ENCODE assay signal across 8 cellular contexts in genomic region chr17:78390241-78391050, GRCh38. TPM values are rescaled to one million over a fixed set of nuclear protein-coding genes. Genes with fewer than 3 reads are reported as not detected.
DNase-seq lines count a peak whose midpoint lies in the region; ATAC-seq, FAIRE-seq and TF ChIP-seq lines count a peak whose summit lies in the region.

No MANE protein-coding gene starts in this region.

- intact Hi-C loops in HCT116 (cut with micrococcal nuclease), result no loop called here
- intact Hi-C loops in HepG2 (cut with micrococcal nuclease; ENCODE audit: unreplicated experiment), result no loop called here

- H3K9me3 ChIP-seq in AG04450 (ENCODE audit: control insufficient read depth, insufficient read depth, low read length) (no peaks in the 10 kb centered on the region; the same call in 1 of the 2 replicates), HCT116 (ENCODE audit: control insufficient read depth in 1 of 2, insufficient read depth in 1 of 2, low read depth in 1 of 2, low read length in 2 of 2) (no peaks in the 10 kb centered on the region), HepG2 (ENCODE audit: low read length) (no peaks in the 10 kb centered on the region), HAP-1 (no peaks in the 10 kb centered on the region)

- peaks cover 96% of the 10 kb centered on the region for H3K79me2 ChIP-seq in HCT116 (ENCODE audit: insufficient read depth, low read length)
- H3K79me2 ChIP-seq in HepG2 (ENCODE audit: insufficient read depth, low read length), result peaks cover 62% of the 10 kb centered on the region

- in situ Hi-C loops in HepG2 (cut with HindIII; ENCODE audit: extremely low pct_ligation_motif_present, low pct_unique_long_range_greater_than_20kb) (no loop called here), HAP-1 (cut with MboI; ENCODE audit: low sequenced_read_pairs) (no loop called here)

- H3K27ac Mint-ChIP-seq in activated T-helper 17 cell treated with anti-CD3 and anti-CD28 coated beads, Interleukin-2, amount 50 U/mL, for 72 hours, result peak overlapping the region; percentile 78

- TF ChIP-seq RAD21 in HCT116 (IDR thresholded peaks at IDR 0.05; ENCODE audit: low read depth) (no peak), HepG2 (CRISPR knock-in tag; IDR thresholded peaks at IDR 0.05) (no peak)

- H3K9ac ChIP-seq in HCT116 (ENCODE audit: low read length) (no peak overlapping the region), HepG2 (ENCODE audit: insufficient read depth, low read depth, low read length) (no peak overlapping the region)

- TF ChIP-seq EP300 in HepG2 (IDR thresholded peaks at IDR 0.05; ENCODE audit: low read depth in 2 of 2, low read length in 2 of 2) (no peak), HepG2 (CRISPR knock-in tag; IDR thresholded peaks at IDR 0.05; ENCODE audit: borderline replicate concordance) (no peak)

- TF ChIP-seq CTCF in AG04450 (IDR thresholded peaks at IDR 0.05; ENCODE audit: low read depth, low read length) (peak; percentile 18; the same call in 1 of the 2 replicates), HCT116 (IDR thresholded peaks at IDR 0.05 in 2 of 3, conservative IDR thresholded peaks at IDR 0.05 in 1 of 3; ENCODE audit: borderline replicate concordance in 1 of 3, insufficient read depth in 1 of 3, low read depth in 2 of 3, low read length in 2 of 3) (peak in 2 of 3 experiments; percentile 39 to 53; a peak in 4 of 6 replicates), HepG2 (CRISPR knock-in tag; IDR thresholded peaks at IDR 0.05) (no peak)

- H3K36me3 ChIP-seq in HCT116 (ENCODE audit: control insufficient read depth in 1 of 2, insufficient read depth in 2 of 2, low read length in 2 of 2) (peaks cover 5 to 15% of the 10 kb centered on the region in 2 experiments; a peak in 2 of 4 replicates), HepG2 (replicated peaks in 1 of 2; ENCODE audit: control insufficient read depth in 1 of 2, insufficient read depth in 2 of 2, low read length in 2 of 2) (peaks cover 11 to 36% of the 10 kb centered on the region in 2 experiments), HAP-1 (replicated peaks) (peaks cover 20% of the 10 kb centered on the region)

- RAD21 ChIA-PET in HCT116 (lab: Charles Lee; ENCODE audit: low non-redundant PET in 1 of 2, low total read pairs in 2 of 2, uncharacterized antibody in 2 of 2, unreplicated experiment in 2 of 2), result no interaction called here

- TF ChIP-seq POLR2A in HCT116 (IDR thresholded peaks at IDR 0.05; ENCODE audit: borderline replicate concordance, extremely low read depth, insufficient read depth, insufficient read length), result no peak
- TF ChIP-seq POLR2A in HepG2 (IDR thresholded peaks at IDR 0.05; ENCODE audit: insufficient read depth in 1 of 2, low read depth in 2 of 2, low read length in 2 of 2), result no peak

- POLR2A ChIA-PET in AG04450 (lab: Yijun Ruan, JAX) (interaction anchor here (0.6 to 3.3 kb wide), 8 partner anchors 12 to 118 kb away, joined by 3 to 21 read pairs (median 5); partner anchors contain the start of gene SOCS3), HCT116 (lab: Charles Lee) (no interaction called here), HepG2 (lab: Yijun Ruan, JAX) (interaction anchor here (0.5 kb wide), 1 partner anchor 1101 kb away, joined by 3 read pairs; no protein-coding TSS in a partner anchor)

- H3K27ac ChIP-seq in AG04450 (ENCODE audit: low read depth, low read length) (peak overlapping the region; percentile 97), HCT116 (ENCODE audit: low read depth, low read length) (no peak overlapping the region), HepG2 (ENCODE audit: extremely low read length, insufficient read depth, low read length) (no peak overlapping the region)

- H2AFZ ChIP-seq in HCT116 (ENCODE audit: low read depth, low read length, poor library complexity, severe bottlenecking) (no peak overlapping the region), HepG2 (ENCODE audit: low read length) (no peak overlapping the region)

- H4K20me1 ChIP-seq in HCT116 (ENCODE audit: insufficient read depth) (peaks cover 11% of the 10 kb centered on the region; the same call in 1 of the 2 replicates), HepG2 (ENCODE audit: insufficient read depth, low read length) (peaks cover 12% of the 10 kb centered on the region; the same call in 1 of the 2 replicates)

- FAIRE-seq in HepG2 (lab: Jason Lieb, UNC), result no peak

- peak overlapping the region; percentile 86 for H3K4me3 Mint-ChIP-seq in activated T-helper 17 cell treated with anti-CD3 and anti-CD28 coated beads, Interleukin-2, amount 50 U/mL, for 72 hours

- CTCF ChIA-PET in AG04450 (lab: Charles Lee), result interaction anchor here (0.8 to 1.2 kb wide), 3 partner anchors 9 to 58 kb away, joined by 3 read pairs; no protein-coding TSS in a partner anchor
- CTCF ChIA-PET in HCT116 (lab: Charles Lee), result interaction anchor here (0.6 to 1.5 kb wide), 4 partner anchors 21 to 139 kb away, joined by 3 to 4 read pairs (median 3); no protein-coding TSS in a partner anchor
- CTCF ChIA-PET in HepG2 (lab: Yijun Ruan, JAX; ENCODE audit: low intra/inter-chr PET ratio, low total read pairs), result no interaction called here

- H3K4me3 ChIP-seq in AG04450 (ENCODE audit: low read depth, low read length) (no peak overlapping the region), HCT116 (replicated peaks in 1 of 2; ENCODE audit: low read depth in 1 of 2, low read length in 2 of 2) (no peak overlapping the region), HepG2 (replicated peaks in 1 of 3; ENCODE audit: insufficient read depth in 1 of 3, low read depth in 2 of 3, low read length in 3 of 3) (no peak overlapping the region), HAP-1 (no peak overlapping the region)

- H3K27me3 Mint-ChIP-seq in activated T-helper 17 cell treated with anti-CD3 and anti-CD28 coated beads, Interleukin-2, amount 50 U/mL, for 72 hours, result no peaks in the 10 kb centered on the region

- peaks cover 97% of the 10 kb centered on the region for H3K36me3 Mint-ChIP-seq in activated T-helper 17 cell treated with anti-CD3 and anti-CD28 coated beads, Interleukin-2, amount 50 U/mL, for 72 hours (ENCODE audit: low read depth)

- BruUV-seq in HCT116 (replicated peaks; lab: Mats Ljungman, UMichigan) (no TSS peak), HepG2 (replicated peaks; lab: Mats Ljungman, UMichigan) (no TSS peak)

- peaks cover 34% of the 10 kb centered on the region for H3K4me1 Mint-ChIP-seq in activated T-helper 17 cell treated with anti-CD3 and anti-CD28 coated beads, Interleukin-2, amount 50 U/mL, for 72 hours

- H3K9me3 Mint-ChIP-seq in activated T-helper 17 cell treated with anti-CD3 and anti-CD28 coated beads, Interleukin-2, amount 50 U/mL, for 72 hours, result no peaks in the 10 kb centered on the region

- no peaks in the 10 kb centered on the region for H3K27me3 ChIP-seq in AG04450 (ENCODE audit: control insufficient read depth, insufficient read depth, low read length)
- no peaks in the 10 kb centered on the region for H3K27me3 ChIP-seq in HCT116 (ENCODE audit: insufficient read depth, low read length)
- no peaks in the 10 kb centered on the region for H3K27me3 ChIP-seq in HepG2 (ENCODE audit: control insufficient read depth in 1 of 2, insufficient read depth in 2 of 2, low read length in 2 of 2)
- no peaks in the 10 kb centered on the region for H3K27me3 ChIP-seq in HAP-1 (ENCODE audit: low read depth)

- peaks cover 13 to 32% of the 10 kb centered on the region in 2 experiments for H3K4me1 ChIP-seq in HCT116 (ENCODE audit: control insufficient read depth in 1 of 2, insufficient read depth in 2 of 2, low read length in 2 of 2)
- peaks cover under 1% of the 10 kb centered on the region; the same call in 1 of the 2 replicates for H3K4me1 ChIP-seq in HepG2 (ENCODE audit: insufficient read depth, low read length)
- no peaks in the 10 kb centered on the region for H3K4me1 ChIP-seq in HAP-1

- ATAC-seq in HCT116, result peak; percentile 63
- peak; percentile 7 for ATAC-seq in activated T-helper 17 cell treated with anti-CD3 and anti-CD28 coated beads, Interleukin-2, amount 50 U/mL, for 72 hours (replicated peaks)
- ATAC-seq in HepG2, result peak; percentile 57
- no peak for ATAC-seq in HG02840 (IDR thresholded peaks at IDR 0.05; ENCODE audit: low FRiP score, unreplicated experiment)
- ATAC-seq in HG03039 (IDR thresholded peaks at IDR 0.05; ENCODE audit: unreplicated experiment), result no peak
- no peak for ATAC-seq in HG02973 (IDR thresholded peaks at IDR 0.05; ENCODE audit: unreplicated experiment)

- H3K4me2 ChIP-seq in HCT116 (ENCODE audit: low read length), result no peak overlapping the region
- H3K4me2 ChIP-seq in HepG2 (ENCODE audit: low read depth, low read length), result no peak overlapping the region

- DNase-seq in AG04450 (ENCODE audit: low read depth, low spot score) (peak; percentile 96), HCT116 (ENCODE audit: low read depth, low spot score) (no peak), HepG2 (ENCODE audit: low spot score) (no peak), HAP-1 (ENCODE audit: low spot score in 2 of 2) (no peak)

- 92% methylated on average over 15 of the region's 15 CpGs for WGBS in HepG2 (ENCODE audit: low lambda C conversion rate)

- no peaks in the 10 kb centered on the region for H3K9me2 ChIP-seq in HCT116 (ENCODE audit: insufficient read depth)

RNA-seq across cellular contexts. Expression of gene PGS1, which starts 12.0 kb away (rescaled TPM):
- polyA plus RNA-seq in AG04450 (2011; rRNA removed) (31.0 and 31.7 TPM in 2 replicates), HepG2 (2011; rRNA removed) (31.5 and 42.3 TPM in 2 replicates)
- 32.8 and 40.5 TPM in 2 replicates for polyA minus RNA-seq in AG04450 (2011; rRNA and poly(A)+ RNA removed)
- total RNA-seq in HCT116 (2021; ENCODE audit: unreplicated experiment) (44.4 TPM), HepG2 (2016; rRNA removed; fragmentation: Illumina TruSeq; extraction: Trizol) (18.8 and 25.9 TPM in 2 replicates)
- polyA plus RNA-seq in HCT116 (2012), result 27.4 and 29.1 TPM in 2 replicates
- 100 to 1,000 TPM in 1 of 2 donors, 10 to 100 TPM in 1; 76.1 to 101 TPM for total RNA-seq in activated T-helper 17 cell treated with anti-CD3 and anti-CD28 coated beads, Interleukin-2, amount 50 U/mL, for 72 hours
- total RNA-seq in HepG2 (2016; cell fraction: cytosol; rRNA removed; fragmentation: Illumina TruSeq; extraction: Trizol; ENCODE audit: low read depth), result 10.8 and 10.9 TPM in 2 replicates
- 14.8 and 27.5 TPM in 2 replicates for total RNA-seq in HepG2 (2016; cell fraction: insoluble cytoplasmic fraction; rRNA removed; fragmentation: Illumina TruSeq; extraction: Trizol)
- total RNA-seq in HepG2 (2016; cell fraction: membrane; rRNA removed; fragmentation: Illumina TruSeq; extraction: Trizol), result 11.3 and 11.9 TPM in 2 replicates
- total RNA-seq in HepG2 (2016; cell fraction: nucleus; rRNA removed; fragmentation: Illumina TruSeq; extraction: Trizol), result 27.4 and 30.7 TPM in 2 replicates
- 30.6 and 33.0 TPM in 2 replicates for polyA plus RNA-seq in HepG2 (2011; cell fraction: cytosol; rRNA removed)
- 151 and 153 TPM in 2 replicates for polyA plus RNA-seq in HepG2 (2011; cell fraction: nucleus; rRNA removed)
- polyA plus RNA-seq in HepG2 (2012), result 18.3 and 27.7 TPM in 2 replicates
- 2.9 and 3.9 TPM in 2 replicates for polyA plus RNA-seq in HepG2 (2016; cell fraction: cytosol; fragmentation: Illumina TruSeq; extraction: Trizol; ENCODE audit: low read depth)
- polyA plus RNA-seq in HepG2 (2016; cell fraction: insoluble cytoplasmic fraction; fragmentation: Illumina TruSeq; extraction: Trizol; ENCODE audit: low read depth), result 12.8 and 16.5 TPM in 2 replicates
- 6.1 and 6.7 TPM in 2 replicates for polyA plus RNA-seq in HepG2 (2016; cell fraction: membrane; fragmentation: Illumina TruSeq; extraction: Trizol; ENCODE audit: low read depth)
- polyA plus RNA-seq in HepG2 (2016; cell fraction: nucleus; fragmentation: Illumina TruSeq; extraction: Trizol; ENCODE audit: insufficient read depth, low read depth), result 50.4 and 56.8 TPM in 2 replicates
- polyA minus RNA-seq in HepG2 (2011; rRNA and poly(A)+ RNA removed; ENCODE audit: low replicate concordance), result 49.2 and 54.3 TPM in 2 replicates
- 13.6 and 15.2 TPM in 2 replicates for polyA minus RNA-seq in HepG2 (2011; cell fraction: cytosol; rRNA and poly(A)+ RNA removed)
- 58.3 and 63.7 TPM in 2 replicates for polyA minus RNA-seq in HepG2 (2011; cell fraction: nucleus; rRNA and poly(A)+ RNA removed)

RNA-seq across cellular contexts. Expression of gene SOCS3, which starts 30.6 kb away (rescaled TPM):
- polyA plus RNA-seq in AG04450 (2011; rRNA removed) (15.3 and 21.0 TPM in 2 replicates), HepG2 (2011; rRNA removed) (2.4 and 3.2 TPM in 2 replicates)
- polyA minus RNA-seq in AG04450 (2011; rRNA and poly(A)+ RNA removed), result 40.1 and 42.9 TPM in 2 replicates
- total RNA-seq in HCT116 (2021; ENCODE audit: unreplicated experiment) (26.7 TPM), HepG2 (2016; rRNA removed; fragmentation: Illumina TruSeq; extraction: Trizol) (0.66 and 0.77 TPM in 2 replicates)
- 23.7 and 28.3 TPM in 2 replicates for polyA plus RNA-seq in HCT116 (2012)
- total RNA-seq in activated T-helper 17 cell treated with anti-CD3 and anti-CD28 coated beads, Interleukin-2, amount 50 U/mL, for 72 hours, result 100 to 1,000 TPM; 129 to 175 TPM
- 0.30 and 0.35 TPM in 2 replicates for total RNA-seq in HepG2 (2016; cell fraction: cytosol; rRNA removed; fragmentation: Illumina TruSeq; extraction: Trizol; ENCODE audit: low read depth)
- total RNA-seq in HepG2 (2016; cell fraction: insoluble cytoplasmic fraction; rRNA removed; fragmentation: Illumina TruSeq; extraction: Trizol), result 0.59 and 0.95 TPM in 2 replicates
- 0.83 and 0.93 TPM in 2 replicates for total RNA-seq in HepG2 (2016; cell fraction: membrane; rRNA removed; fragmentation: Illumina TruSeq; extraction: Trizol)
- 0.66 and 1.2 TPM in 2 replicates for total RNA-seq in HepG2 (2016; cell fraction: nucleus; rRNA removed; fragmentation: Illumina TruSeq; extraction: Trizol)
- 2.4 and 2.6 TPM in 2 replicates for polyA plus RNA-seq in HepG2 (2011; cell fraction: cytosol; rRNA removed)
- polyA plus RNA-seq in HepG2 (2011; cell fraction: nucleus; rRNA removed), result 4.1 and 5.9 TPM in 2 replicates
- polyA plus RNA-seq in HepG2 (2012), result 0.94 and 3.5 TPM in 2 replicates
- 0.05 and 0.10 TPM in 2 replicates for polyA plus RNA-seq in HepG2 (2016; cell fraction: cytosol; fragmentation: Illumina TruSeq; extraction: Trizol; ENCODE audit: low read depth)
- polyA plus RNA-seq in HepG2 (2016; cell fraction: insoluble cytoplasmic fraction; fragmentation: Illumina TruSeq; extraction: Trizol; ENCODE audit: low read depth), result 0.32 and 0.52 TPM in 2 replicates
- 0.27 and 0.28 TPM in 2 replicates for polyA plus RNA-seq in HepG2 (2016; cell fraction: membrane; fragmentation: Illumina TruSeq; extraction: Trizol; ENCODE audit: low read depth)
- 1.1 and 1.3 TPM in 2 replicates for polyA plus RNA-seq in HepG2 (2016; cell fraction: nucleus; fragmentation: Illumina TruSeq; extraction: Trizol; ENCODE audit: insufficient read depth, low read depth)
- 11.0 and 18.7 TPM in 2 replicates for polyA minus RNA-seq in HepG2 (2011; rRNA and poly(A)+ RNA removed; ENCODE audit: low replicate concordance)
- polyA minus RNA-seq in HepG2 (2011; cell fraction: cytosol; rRNA and poly(A)+ RNA removed), result 6.9 and 7.9 TPM in 2 replicates
- 3.5 and 5.2 TPM in 2 replicates for polyA minus RNA-seq in HepG2 (2011; cell fraction: nucleus; rRNA and poly(A)+ RNA removed)

Comparison
In these comparisons a context has a peak if more than half of its experiments do, and no peak if none do; other contexts are left out.
1. ATAC-seq: peak in HCT116 (single experiment), activated T-helper 17 cell treated with anti-CD3 and anti-CD28 coated beads, Interleukin-2, amount 50 U/mL, for 72 hours (single experiment) and HepG2 (single experiment); none in HG02840 (single experiment), HG03039 (single experiment) and HG02973 (single experiment).
2. RNA of gene SOCS3, which starts 30.6 kb away (total RNA-seq): 129 to 175 TPM in activated T-helper 17 cell treated with anti-CD3 and anti-CD28 coated beads, Interleukin-2, amount 50 U/mL, for 72 hours and 26.7 TPM in HCT116 (single experiment); 0.30 to 1.2 TPM in HepG2; every median in the first group is over 10 times any median in the second.